1 cellular context compared by ENCODE assay signal in genomic region chr1:29649375-29650040, GRCh38.
TF ChIP-seq lines count a peak whose summit lies in the region.

No MANE protein-coding gene starts in this region.

TF ChIP-seq in K562, 482 proteins besides CTCF, POLR2A, EP300 and RAD21 (continued from another document and continues in another):
- TF ChIP-seq E2F6 (IDR thresholded peaks at IDR 0.05; ENCODE audit: borderline replicate concordance in 1 of 2, extremely low read depth in 1 of 2, insufficient read depth in 1 of 2, insufficient read length in 1 of 2, low read depth in 1 of 2, low read length in 1 of 2, poor library complexity in 1 of 2, severe bottlenecking in 1 of 2) (peak in 1 of 2 experiments; percentile 47), TRIM25 (IDR thresholded peaks at IDR 0.05; ENCODE audit: borderline replicate concordance) (no peak), STAT5A (IDR thresholded peaks at IDR 0.05; ENCODE audit: borderline replicate concordance, low read length) (no peak), PBX2 (CRISPR knock-in tag; IDR thresholded peaks at IDR 0.05; ENCODE audit: low read depth) (no peak), PBX2 (tag; conservative IDR thresholded peaks at IDR 0.05; ENCODE audit: low read depth) (no peak), RUNX1 (IDR thresholded peaks at IDR 0.05; ENCODE audit: low read depth) (no peak), ZSCAN29 (IDR thresholded peaks at IDR 0.05) (no peak), CTCFL (IDR thresholded peaks at IDR 0.05; ENCODE audit: borderline replicate concordance, insufficient read depth, low read depth, low read length, poor library complexity, severe bottlenecking) (no peak), RAD51 (IDR thresholded peaks at IDR 0.05; ENCODE audit: borderline replicate concordance, low read depth) (peak; percentile 92), NBN (IDR thresholded peaks at IDR 0.05; ENCODE audit: low read depth) (no peak), HOMEZ (CRISPR knock-in tag; IDR thresholded peaks at IDR 0.05) (no peak), HDAC8 (tag; IDR thresholded peaks at IDR 0.05) (no peak), HNRNPLL (IDR thresholded peaks at IDR 0.05; ENCODE audit: low read depth, low read length, poor library complexity, severe bottlenecking) (no peak), REST (CRISPR knock-in tag; IDR thresholded peaks at IDR 0.05; ENCODE audit: low read depth) (no peak), MGA (IDR thresholded peaks at IDR 0.05) (peak; percentile 70), ZNF830 (CRISPR knock-in tag; IDR thresholded peaks at IDR 0.05) (no peak), L3MBTL2 (IDR thresholded peaks at IDR 0.05) (peak; percentile 81), USF1 (CRISPR knock-in tag; IDR thresholded peaks at IDR 0.05) (peak; percentile 87), POLR2G (IDR thresholded peaks at IDR 0.05; ENCODE audit: low read depth, low read length) (no peak), RBM22 (IDR thresholded peaks at IDR 0.05; ENCODE audit: low read depth, low read length, poor library complexity, severe bottlenecking) (no peak), SNAPC5 (CRISPR knock-in tag; IDR thresholded peaks at IDR 0.05) (no peak), MXD1 (CRISPR knock-in tag; IDR thresholded peaks at IDR 0.05; ENCODE audit: borderline replicate concordance, poor library complexity, severe bottlenecking) (no peak)
